31 cellular contexts compared by ENCODE assay signal in the genomic region with DNA sequence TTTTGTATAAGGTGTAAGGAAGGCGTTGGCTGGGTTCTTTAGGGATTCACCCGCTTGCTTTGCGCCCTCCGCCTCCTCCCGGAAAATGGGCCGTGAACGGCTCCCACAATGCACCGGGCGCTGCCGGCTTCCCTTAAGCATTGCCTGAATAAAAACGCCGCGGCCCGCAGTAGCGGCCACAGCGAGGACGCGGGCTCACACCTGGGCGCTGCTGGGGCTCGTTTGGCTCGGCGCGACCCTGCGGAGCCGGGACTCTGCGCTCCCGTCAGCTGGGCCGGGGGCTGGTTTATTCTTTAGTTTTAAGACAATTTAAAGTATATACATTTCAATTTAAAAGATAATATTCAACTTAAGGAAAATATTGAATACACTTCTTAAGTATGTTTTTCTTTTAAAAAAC.
DNase-seq lines count a peak whose midpoint lies in the region; ATAC-seq and TF ChIP-seq lines count a peak whose summit lies in the region.
"Had no signal": no experiment of that assay in that cellular context is flagged by ENCODE, and none has a peak within 500 bp of the region (broad histone marks: within the 10 kb centered on the region; RNA-seq: fewer than 3 reads in every experiment).

No MANE protein-coding gene starts in this region.

- H3K4me3 ChIP-seq in right cardiac atrium (ENCODE audit: low read length) = no peak overlapping the region
- H3K4me3 ChIP-seq in testis = no peak overlapping the region
- H3K4me3 ChIP-seq in effector memory CD4-positive, alpha-beta T cell (ENCODE audit: insufficient read depth, low read depth, low read length, poor library complexity, severe bottlenecking) = no peak overlapping the region
- H3K4me3 ChIP-seq: A549; BLaER1; BLaER1 treated with 17β-estradiol and CSF1 and Interleukin-3, amounts not matched to agents 10 nM and 100 nM had no signal

- H3K4me1 ChIP-seq in right cardiac atrium (ENCODE audit: control insufficient read depth, insufficient read depth, low read length) (no peaks in the 10 kb centered on the region), testis (no peaks in the 10 kb centered on the region)
- no peaks in the 10 kb centered on the region for H3K4me1 ChIP-seq in effector memory CD4-positive, alpha-beta T cell (ENCODE audit: control insufficient read depth, insufficient read depth, low read length, poor library complexity, severe bottlenecking)
- H3K4me1 ChIP-seq: A549, BE2C, Caco-2 had no signal

- 97% methylated on average over 28 of the region's 28 CpGs for whole genome bisulfite sequencing in right cardiac atrium
- 84 to 85% methylated on average over 28 of the region's 28 CpGs for WGBS in testis, 2 donors

- ATAC-seq in right cardiac atrium = no peak
- no peak for ATAC-seq in left colon
- ATAC-seq: A549; CD8-positive, alpha-beta T cell had no signal

- DNase-seq in cardiac septum (ENCODE audit: low spot score) = peak; percentile 36
- DNase-seq in right cardiac atrium = no peak
- DNase-seq in testis = peak; percentile 30
- DNase-seq in ureter (ENCODE audit: low spot score) = peak; percentile 20
- DNase-seq in effector memory CD4-positive, alpha-beta T cell = no peak
- DNase-seq in left colon = no peak
- DNase-seq: 8988T; ACHN; AML-193; BE2C; C1 segment of cervical spinal cord; Caco-2; Calu3; CD4-positive, alpha-beta memory T cell; CD4-positive, alpha-beta T cell; CD4-positive, CD25-positive, alpha-beta regulatory T cell; CD8-positive, alpha-beta memory T cell; CD8-positive, alpha-beta T cell; COR-L47; DMS 273 treated with DMSO at 0.1 percent for 48 hours; DMS153; DMS53; DMS79; DMS79 treated with DMSO at 0.1 percent for 48 hours; DND-41; EL had no signal

- intact Hi-C loops in cardiac septum (cut with DNase I) = no loop called here
- intact Hi-C loops in right cardiac atrium (cut with DNase I) = no loop called here
- intact Hi-C loops in testis (cut with DNase I; ENCODE audit: low total_unique reads) = no loop called here
- intact Hi-C loops in left colon (cut with DNase I, micrococcal nuclease) = no loop called here

- no peak for TF ChIP-seq POLR2A in testis (IDR thresholded peaks at IDR 0.05)

- TF ChIP-seq CTCF in testis (IDR thresholded peaks at IDR 0.05) = no peak

- H3K9me3 ChIP-seq in right cardiac atrium (ENCODE audit: control insufficient read depth, low read length) = no peaks in the 10 kb centered on the region
- no peaks in the 10 kb centered on the region for H3K9me3 ChIP-seq in testis
- H3K9me3 ChIP-seq in effector memory CD4-positive, alpha-beta T cell (ENCODE audit: control insufficient read depth, low read length) = no peaks in the 10 kb centered on the region
- H3K9me3 ChIP-seq: A549, BE2C, Caco-2 had no signal

- H3K27ac ChIP-seq in right cardiac atrium (ENCODE audit: low read length) (no peak overlapping the region), testis (no peak overlapping the region)
- no peak overlapping the region for H3K27ac ChIP-seq in effector memory CD4-positive, alpha-beta T cell (ENCODE audit: insufficient read depth, low read length, poor library complexity, severe bottlenecking)
- H3K27ac ChIP-seq: 22Rv1; A549; BLaER1; BLaER1 treated with 17β-estradiol and CSF1 and Interleukin-3, amounts not matched to agents 10 nM and 100 nM; C4-2B had no signal

- H3K36me3 ChIP-seq in testis (ENCODE audit: low read depth, missing control alignments) = no peaks in the 10 kb centered on the region
- H3K36me3 ChIP-seq in effector memory CD4-positive, alpha-beta T cell (ENCODE audit: control insufficient read depth, insufficient read depth, low read length) = no peaks in the 10 kb centered on the region
- H3K36me3 ChIP-seq: BE2C; BLaER1; BLaER1 treated with 17β-estradiol and CSF1 and Interleukin-3, amounts not matched to agents 10 nM and 100 nM had no signal

- H3K27me3 ChIP-seq in right cardiac atrium (ENCODE audit: control insufficient read depth, insufficient read depth) (no peaks in the 10 kb centered on the region), testis (no peaks in the 10 kb centered on the region)
- H3K27me3 ChIP-seq in effector memory CD4-positive, alpha-beta T cell (replicated peaks; ENCODE audit: control insufficient read depth, insufficient read depth, low read length, poor library complexity, severe bottlenecking) = no peaks in the 10 kb centered on the region
- H3K27me3 ChIP-seq: BE2C; BLaER1; BLaER1 treated with 17β-estradiol and CSF1 and Interleukin-3, amounts not matched to agents 10 nM and 100 nM had no signal

Comparison
In these comparisons a context has a peak if more than half of its experiments do, and no peak if none do; other contexts are left out.
1. DNase-seq: peak in cardiac septum (single experiment), testis (single experiment) and ureter (single experiment); none in right cardiac atrium (0 of 3), effector memory CD4-positive, alpha-beta T cell (0 of 3) and left colon (0 of 2).